17 cellular contexts compared by ENCODE assay signal in the genomic region with DNA sequence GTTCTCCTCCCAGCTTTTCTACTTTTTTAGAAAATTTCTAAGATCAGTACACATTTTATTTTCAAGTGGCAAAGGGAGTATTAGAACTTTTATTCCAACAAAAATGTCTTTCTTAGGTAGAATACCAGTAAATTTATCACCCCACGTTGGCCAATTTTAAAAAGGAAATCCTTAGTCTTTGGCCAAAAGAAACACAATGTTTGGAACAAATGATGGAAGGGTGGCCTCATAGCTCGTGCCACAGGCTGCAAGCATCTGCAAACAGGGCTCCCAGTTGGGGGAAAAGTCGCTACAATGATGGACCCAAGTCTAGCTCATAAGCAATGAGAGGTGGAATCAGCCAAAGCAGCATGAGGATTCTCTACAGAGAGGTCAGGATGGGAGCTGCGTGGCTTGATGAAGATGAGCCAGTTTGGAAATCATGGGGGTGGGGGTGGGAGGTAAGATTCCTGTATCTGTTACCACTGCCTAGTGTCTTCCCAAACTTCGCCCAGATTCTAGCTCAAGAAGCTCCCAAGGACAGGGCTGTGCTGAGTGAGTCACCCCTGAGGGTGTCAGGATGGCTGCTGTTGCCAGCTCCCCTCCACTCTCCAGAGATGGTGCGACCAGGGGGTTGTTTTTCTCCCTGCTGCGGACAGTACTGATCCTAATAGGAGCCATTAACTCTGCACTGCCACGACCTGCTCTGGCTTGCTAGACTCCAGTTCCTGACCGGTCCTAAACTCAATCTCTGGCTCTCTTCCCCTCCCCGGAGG.
DNase-seq lines count a peak whose midpoint lies in the region; ATAC-seq and TF ChIP-seq lines count a peak whose summit lies in the region.
"Had no signal": no experiment of that assay in that cellular context is flagged by ENCODE, and none has a peak within 500 bp of the region (broad histone marks: within the 10 kb centered on the region; RNA-seq: fewer than 3 reads in every experiment).

No MANE protein-coding gene starts in this region.

- H3K4me3 ChIP-seq in GM23248 (no peak overlapping the region), RWPE2 (ENCODE audit: severe bottlenecking) (no peak overlapping the region), smooth muscle cell (no peak overlapping the region)
- H3K4me3 ChIP-seq: gastrocnemius medialis, thoracic aorta had no signal

- no peaks in the 10 kb centered on the region for H3K79me2 ChIP-seq in GM23248 (ENCODE audit: insufficient read depth)
- H3K79me2 ChIP-seq in smooth muscle cell (ENCODE audit: low read depth): no peaks in the 10 kb centered on the region

- WGBS in GM23248 (ENCODE audit: low coverage in 1 of 2, low lambda C conversion rate in 2 of 2, missing lambda C conversion rate in 2 of 2), 2 experiments: 88% methylated on average over 10 of the region's 10 CpGs
- 88% methylated on average over 10 of the region's 10 CpGs for WGBS in smooth muscle cell (ENCODE audit: low lambda C conversion rate)

- H4K20me1 ChIP-seq in GM23248 (ENCODE audit: insufficient read depth) (no peaks in the 10 kb centered on the region), smooth muscle cell (ENCODE audit: low read depth) (no peaks in the 10 kb centered on the region)

- H3K27me3 ChIP-seq in GM23248 (replicated peaks; ENCODE audit: insufficient read depth): no peaks in the 10 kb centered on the region
- H3K27me3 ChIP-seq in RWPE2 (ENCODE audit: insufficient read depth, poor library complexity, severe bottlenecking): no peaks in the 10 kb centered on the region
- no peaks in the 10 kb centered on the region for H3K27me3 ChIP-seq in smooth muscle cell (ENCODE audit: low read depth)
- H3K27me3 ChIP-seq: BE2C, gastrocnemius medialis had no signal

- DNase-seq in GM23248 (peak; percentile 57), RWPE2 (ENCODE audit: low spot score) (no peak), epithelial cell of prostate (ENCODE audit: low read depth, low spot score) (no peak), smooth muscle cell (lab: John Stamatoyannopoulos, UW; ENCODE audit: unreplicated experiment) (no peak), inferior parietal cortex (ENCODE audit: extremely low spot score) (no peak)
- no peak for DNase-seq in stimulated activated CD4-positive, alpha-beta T cell treated with anti-CD3 and anti-CD28 coated beads, Interleukin-4, amount 100 ng/mL, for 4 hours
- no peak for DNase-seq in activated T-cell treated with anti-CD3 and anti-CD28 coated beads, Interleukin-2, amount 50 U/mL, for 48 hours
- DNase-seq: activated T-cell treated with anti-CD3 and anti-CD28 coated beads, Interleukin-2, amount 50 U/mL, for 4 hours; BE2C; gastrocnemius medialis; NCI-H1417; NCI-H526 treated with DMSO at 0.1 percent for 48 hours; nephron progenitor cell; SHP77 treated with DMSO at 0.1 percent for 48 hours; T-helper 2 cell had no signal

- H3F3A ChIP-seq in GM23248 (ENCODE audit: insufficient read depth): peaks cover 10% of the 10 kb centered on the region
- no peaks in the 10 kb centered on the region for H3F3A ChIP-seq in smooth muscle cell (ENCODE audit: low read depth)

- no peak overlapping the region for H2AFZ ChIP-seq in GM23248
- no peak overlapping the region for H2AFZ ChIP-seq in smooth muscle cell (ENCODE audit: low read depth)

- H3K4me1 ChIP-seq in GM23248 (ENCODE audit: insufficient read depth) (peaks cover 23% of the 10 kb centered on the region), RWPE2 (ENCODE audit: insufficient read depth, poor library complexity, severe bottlenecking) (peaks cover 17% of the 10 kb centered on the region), smooth muscle cell (ENCODE audit: low read depth) (no peaks in the 10 kb centered on the region)
- H3K4me1 ChIP-seq: BE2C, gastrocnemius medialis had no signal

- H3K9me3 ChIP-seq in GM23248 (ENCODE audit: low read depth): no peaks in the 10 kb centered on the region
- no peaks in the 10 kb centered on the region for H3K9me3 ChIP-seq in RWPE2 (ENCODE audit: severe bottlenecking)
- H3K9me3 ChIP-seq in smooth muscle cell (replicated peaks; ENCODE audit: low read depth): no peaks in the 10 kb centered on the region
- H3K9me3 ChIP-seq: BE2C, gastrocnemius medialis, thoracic aorta had no signal

- H3K9me2 ChIP-seq in GM23248 (ENCODE audit: insufficient read depth): no peaks in the 10 kb centered on the region

- in situ Hi-C loops in GM23248 (cut with MboI): no loop called here

- no peak for ATAC-seq in RWPE2 (ENCODE audit: low read depth)
- ATAC-seq: activated T-cell treated with anti-CD3 and anti-CD28 coated beads, Interleukin-2, amount 50 U/mL, for 4 hours; gastrocnemius medialis; WTC11 had no signal

- H3K4me2 ChIP-seq in GM23248 (ENCODE audit: unreplicated experiment): no peak overlapping the region
- H3K4me2 ChIP-seq in smooth muscle cell: no peak overlapping the region

- TF ChIP-seq CTCF in RWPE2 (IDR thresholded peaks at IDR 0.05; ENCODE audit: poor library complexity, severe bottlenecking): no peak
- TF ChIP-seq CTCF in smooth muscle cell (IDR thresholded peaks at IDR 0.05; ENCODE audit: borderline replicate concordance, insufficient read depth, poor library complexity, severe bottlenecking): no peak

- no peaks in the 10 kb centered on the region for H3K36me3 ChIP-seq in GM23248 (ENCODE audit: low read depth)
- peaks cover 30% of the 10 kb centered on the region for H3K36me3 ChIP-seq in RWPE2 (ENCODE audit: low read depth)
- no peaks in the 10 kb centered on the region for H3K36me3 ChIP-seq in smooth muscle cell (ENCODE audit: low read depth)
- H3K36me3 ChIP-seq: gastrocnemius medialis, thoracic aorta had no signal

- no peak overlapping the region for H3K9ac ChIP-seq in GM23248
- no peak overlapping the region for H3K9ac ChIP-seq in smooth muscle cell (ENCODE audit: low read depth)

- H3K27ac ChIP-seq in GM23248: no peak overlapping the region
- H3K27ac ChIP-seq in RWPE2 (ENCODE audit: poor library complexity, severe bottlenecking): peak overlapping the region; percentile 58
- H3K27ac ChIP-seq in epithelial cell of prostate: peak overlapping the region; percentile 93
- H3K27ac ChIP-seq in smooth muscle cell (ENCODE audit: low read depth): peak overlapping the region; percentile 73
- H3K27ac ChIP-seq: gastrocnemius medialis, thoracic aorta had no signal
